In genomic region chr16:10180042-10180770, GRCh38 we compare ENCODE assay signal across 17 cellular contexts. TPM values are rescaled to one million over a fixed set of nuclear protein-coding genes. Genes with fewer than 3 reads are reported as not detected.
DNase-seq lines count a peak whose midpoint lies in the region; ATAC-seq and TF ChIP-seq lines count a peak whose summit lies in the region.
"Had no signal": no experiment of that assay in that cellular context is flagged by ENCODE, and none has a peak within 500 bp of the region (broad histone marks: within the 10 kb centered on the region; RNA-seq: fewer than 3 reads in every experiment).

No MANE protein-coding gene starts in this region.

- H3K4me1 ChIP-seq in adipocyte (ENCODE audit: control insufficient read depth, insufficient read depth, low read length) (peaks cover 12% of the 10 kb centered on the region), iPS-18a (ENCODE audit: control insufficient read depth, low read depth, low read length) (no peaks in the 10 kb centered on the region)

- H3K4me3 Mint-ChIP-seq in immature natural killer cell: no peak overlapping the region
- H3K4me3 Mint-ChIP-seq: CD8-positive, alpha-beta T cell had no signal

- TF ChIP-seq CTCF in GM13976 (IDR thresholded peaks at IDR 0.05; ENCODE audit: borderline replicate concordance, control extremely low read depth, extremely low read depth, insufficient read depth, missing control alignments): no peak

- H3K27ac Mint-ChIP-seq in immature natural killer cell: no peak overlapping the region
- H3K27ac Mint-ChIP-seq: CD8-positive, alpha-beta T cell; effector memory CD8-positive, alpha-beta T cell; memory B cell had no signal

- H3K36me3 Mint-ChIP-seq in immature natural killer cell: no peaks in the 10 kb centered on the region
- H3K36me3 Mint-ChIP-seq: CD8-positive, alpha-beta T cell had no signal

- in situ Hi-C loops in GM13976 (cut with MboI; ENCODE audit: low sequenced_read_pairs, unreplicated experiment): loop anchor here (25.0 kb wide), 1 partner anchor 918 kb away; no protein-coding TSS in a partner anchor

- ATAC-seq in HG03097 (IDR thresholded peaks at IDR 0.05; ENCODE audit: low FRiP score, unreplicated experiment): no peak
- ATAC-seq in left cardiac atrium: no peak
- ATAC-seq: CD8-positive, alpha-beta T cell; effector memory CD8-positive, alpha-beta T cell had no signal

- H3K9ac ChIP-seq in adipocyte (ENCODE audit: low read length) (no peak overlapping the region), iPS-18a (ENCODE audit: low read length) (no peak overlapping the region)
- H3K9ac ChIP-seq: GM23248 had no signal

- H3K36me3 ChIP-seq in adipocyte (ENCODE audit: control insufficient read depth, insufficient read depth, low read length, severe bottlenecking) (no peaks in the 10 kb centered on the region), iPS-18a (ENCODE audit: control insufficient read depth, low read depth, low read length) (no peaks in the 10 kb centered on the region)
- H3K36me3 ChIP-seq: suprapubic skin had no signal

- peaks cover 0 to 2% of the 10 kb centered on the region in 2 donors for H3K4me1 Mint-ChIP-seq in immature natural killer cell

- H3K9me3 Mint-ChIP-seq in immature natural killer cell: peaks cover 0 to 1% (median 0%) of the 10 kb centered on the region in 6 donors
- H3K9me3 Mint-ChIP-seq: CD8-positive, alpha-beta T cell; effector memory CD8-positive, alpha-beta T cell; memory B cell had no signal

- H3K9me3 ChIP-seq in adipocyte (ENCODE audit: control insufficient read depth, low read length) (no peaks in the 10 kb centered on the region), iPS-18a (ENCODE audit: control insufficient read depth, low read depth, low read length) (no peaks in the 10 kb centered on the region)
- H3K9me3 ChIP-seq: suprapubic skin had no signal

- intact Hi-C loops in left cardiac atrium (cut with DNase I): loop anchor here (5.0 to 10.0 kb wide), 5 partner anchors 145 to 1015 kb away; no protein-coding TSS in a partner anchor

- DNase-seq in GM13976 (ENCODE audit: low spot score) (peak; percentile 35), adipocyte (ENCODE audit: low read depth) (no peak), retina (peak; percentile 18), left cardiac atrium (no peak), islet precursor cell (no peak), immature natural killer cell (no peak)
- DNase-seq: CD8-positive, alpha-beta T cell; DMS79 treated with DMSO at 0.1 percent for 48 hours; effector memory CD8-positive, alpha-beta T cell; NCI-H1417 treated with DMSO at 0.1 percent for 48 hours; NCI-H510A treated with DMSO at 0.1 percent for 48 hours had no signal

- H3K27ac ChIP-seq in iPS-18a (ENCODE audit: low read length): no peak overlapping the region
- H3K27ac ChIP-seq: GM23248, RWPE1, suprapubic skin had no signal

- H3K27me3 Mint-ChIP-seq in immature natural killer cell (ENCODE audit: low read depth in 3 of 3): peaks cover 8 to 24% (median 14%) of the 10 kb centered on the region in 3 donors

- H3K4me3 ChIP-seq in adipocyte (ENCODE audit: low read length) (peak overlapping the region; percentile 72), iPS-18a (ENCODE audit: low read length) (peak overlapping the region; percentile 72)
- H3K4me3 ChIP-seq: GM23248 had no signal

- H3K27me3 ChIP-seq in adipocyte (replicated peaks; ENCODE audit: control insufficient read depth, insufficient read depth, low read length) (peaks cover 10% of the 10 kb centered on the region), iPS-18a (ENCODE audit: control insufficient read depth, insufficient read depth, low read length) (peaks cover 66% of the 10 kb centered on the region)

RNA-seq across cellular contexts. Expression of gene GRIN2A, which starts 2.0 kb away (rescaled TPM):
- 1 to 10 TPM; 2.0 to 6.5 TPM for total RNA-seq in left cardiac atrium
- polyA plus RNA-seq in immature natural killer cell: not detected
- total RNA-seq: CD8-positive, alpha-beta T cell; GM23248 had no signal
- polyA plus RNA-seq: GM23248 had no signal

Comparison
In these comparisons a context has a peak if more than half of its experiments do, and no peak if none do; other contexts are left out.
1. DNase-seq: peak in GM13976 (single experiment) and retina (single experiment); none in adipocyte (single experiment), left cardiac atrium (single experiment), islet precursor cell (single experiment) and immature natural killer cell (0 of 3).